In genomic region chr3:59606638-59607262, GRCh38 we compare ENCODE assay signal across 24 cellular contexts.
DNase-seq lines count a peak whose midpoint lies in the region; ATAC-seq, FAIRE-seq and TF ChIP-seq lines count a peak whose summit lies in the region.
"Had no signal": no experiment of that assay in that cellular context is flagged by ENCODE, and none has a peak within 500 bp of the region (broad histone marks: within the 10 kb centered on the region; RNA-seq: fewer than 3 reads in every experiment).

No MANE protein-coding gene starts in this region.

- TF ChIP-seq CTCF in SK-N-SH (IDR thresholded peaks at IDR 0.05), result no peak
- TF ChIP-seq CTCF in kidney (IDR thresholded peaks at IDR 0.05; ENCODE audit: borderline replicate concordance, extremely low read depth, insufficient read depth), result no peak

- no peak overlapping the region for H2AFZ ChIP-seq in SK-N-SH (ENCODE audit: low read depth)

- DNase-seq in SK-N-SH, result peak; percentile 17
- DNase-seq in fibroblast of peridontal ligament (ENCODE audit: extremely low read depth), result peak; percentile 11
- no peak for DNase-seq in left lobe of liver (ENCODE audit: low spot score)
- no peak for DNase-seq in kidney
- no peak for DNase-seq in NCI-H1930 (lab: John Stamatoyannopoulos, UW)
- DNase-seq: activated CD4-positive, alpha-beta T cell treated with anti-CD3 and anti-CD28 coated beads, Interleukin-2, amount 50 U/mL, for 48 hours; activated naive CD4-positive, alpha-beta T cell treated with Interleukin-2 at 50 U/mL for 16 hours; brain microvascular endothelial cell; DND-41; H7; islet precursor cell; MM.1S; NCI-H2081 treated with DMSO at 0.1 percent for 48 hours; NCI-H446; Peyer's patch; SJCRH30; stimulated activated naive CD8-positive, alpha-beta T cell treated with anti-CD3 and anti-CD28 coated beads, Interleukin-15, Interleukin-2, amounts not matched to agents 100 U/mL and 50 U/mL, for 24 hours; T-helper 1 cell had no signal

- no peak for TF ChIP-seq RAD21 in SK-N-SH (IDR thresholded peaks at IDR 0.05; ENCODE audit: low read length)

- CTCF ChIA-PET in SK-N-SH (lab: Yijun Ruan, JAX), result interaction anchor here (1.7 to 2.0 kb wide), 2 partner anchors 32 to 203 kb away, joined by 7 to 10 read pairs; no protein-coding TSS in a partner anchor

- intact Hi-C loops in kidney (cut with DNase I), result no loop called here

- H3K4me1 ChIP-seq in SK-N-SH (ENCODE audit: control insufficient read depth in 1 of 2, insufficient read depth in 2 of 2, low read depth in 1 of 2, low read length in 1 of 2) (peaks cover 0 to 23% of the 10 kb centered on the region in 2 experiments; a peak in 2 of 4 replicates), kidney (ENCODE audit: control insufficient read depth in 1 of 2, insufficient read depth in 1 of 2, low read depth in 1 of 2, low read length in 2 of 2) (peaks cover 5 to 6% of the 10 kb centered on the region in 2 donors)
- H3K4me1 ChIP-seq: Peyer's patch, SJCRH30 had no signal

- POLR2A ChIA-PET in SK-N-SH (lab: Yijun Ruan, JAX), result interaction anchor here (0.9 kb wide), 1 partner anchor 20 kb away, joined by 3 read pairs; no protein-coding TSS in a partner anchor

- no peak overlapping the region for H3K4me2 ChIP-seq in SK-N-SH

- no peak for FAIRE-seq in kidney (lab: Jason Lieb, UNC)

- ATAC-seq in SK-N-SH treated with all-trans-retinoic acid at 6 μM for 48 hours (no peak), left lobe of liver (peak; percentile 23), HG03108 (IDR thresholded peaks at IDR 0.05; ENCODE audit: unreplicated experiment) (no peak), HG03457 (IDR thresholded peaks at IDR 0.05; ENCODE audit: unreplicated experiment) (no peak)
- ATAC-seq: stimulated activated naive CD8-positive, alpha-beta T cell treated with anti-CD3 and anti-CD28 coated beads, Interleukin-15, Interleukin-2, amounts not matched to agents 100 U/mL and 50 U/mL, for 24 hours had no signal

- no peaks in the 10 kb centered on the region for H3K27me3 ChIP-seq in SK-N-SH (ENCODE audit: insufficient read depth)
- H3K27me3 ChIP-seq: brain microvascular endothelial cell, neutrophil, Peyer's patch, SJCRH30 had no signal

- H3K36me3 ChIP-seq in SK-N-SH (replicated peaks in 1 of 2; ENCODE audit: control insufficient read depth in 1 of 2, insufficient read depth in 2 of 2, low read length in 1 of 2) (no peaks in the 10 kb centered on the region), kidney (ENCODE audit: control insufficient read depth in 1 of 2, insufficient read depth in 2 of 2, low read length in 2 of 2) (no peaks in the 10 kb centered on the region)
- H3K36me3 ChIP-seq: brain microvascular endothelial cell, neutrophil, Peyer's patch, SJCRH30, thoracic aorta had no signal

- no peaks in the 10 kb centered on the region for H3F3A ChIP-seq in SK-N-SH (replicated peaks; ENCODE audit: insufficient read depth)

- H3K79me2 ChIP-seq in SK-N-SH (ENCODE audit: insufficient read depth), result no peaks in the 10 kb centered on the region

- 20% methylated on average over 3 of the region's 4 CpGs for WGBS in SK-N-SH (ENCODE audit: low lambda C conversion rate)

- H3K4me3 ChIP-seq in SK-N-SH (ENCODE audit: low read depth in 2 of 2, low read length in 1 of 2) (no peak overlapping the region), kidney (ENCODE audit: low read length in 2 of 2) (no peak overlapping the region)
- H3K4me3 ChIP-seq: Peyer's patch, SJCRH30, skin epidermis, thoracic aorta had no signal

- H3K9me2 ChIP-seq in SK-N-SH, result no peaks in the 10 kb centered on the region

- H3K27ac ChIP-seq in SK-N-SH (ENCODE audit: low read depth in 2 of 2, low read length in 1 of 2), result peak overlapping the region in 1 of 2 experiments; percentile 68; a peak in 2 of 4 replicates
- H3K27ac ChIP-seq in kidney (ENCODE audit: low read depth in 2 of 2, low read length in 2 of 2), result peak overlapping the region in 1 of 2 donors; percentile 45
- H3K27ac ChIP-seq: brain microvascular endothelial cell, neutrophil, Peyer's patch, SJCRH30, skin epidermis, thoracic aorta had no signal

- TF ChIP-seq EP300 in SK-N-SH (IDR thresholded peaks at IDR 0.05; ENCODE audit: borderline replicate concordance in 1 of 2, low read depth in 1 of 2, low read length in 1 of 2), result peak in 1 of 2 experiments; percentile 71; a peak in 1 of 4 replicates

- no peak overlapping the region for H3K9ac ChIP-seq in SK-N-SH
- H3K9ac ChIP-seq in kidney (ENCODE audit: low read length in 2 of 2), result no peak overlapping the region

- no peaks in the 10 kb centered on the region for H4K20me1 ChIP-seq in SK-N-SH (ENCODE audit: insufficient read depth)

- H3K9me3 ChIP-seq in SK-N-SH (no peaks in the 10 kb centered on the region), kidney (ENCODE audit: control insufficient read depth in 1 of 2, low read length in 2 of 2) (no peaks in the 10 kb centered on the region)
- H3K9me3 ChIP-seq: neutrophil, Peyer's patch, SJCRH30, thoracic aorta had no signal

TF ChIP-seq in SK-N-SH, 30 proteins besides CTCF, POLR2A, EP300 and RAD21:
- TF ChIP-seq TAF1 (IDR thresholded peaks at IDR 0.05; ENCODE audit: borderline replicate concordance, low read depth, low read length) (no peak), PBX3 (IDR thresholded peaks at IDR 0.05) (no peak), RCOR1 (IDR thresholded peaks at IDR 0.05; ENCODE audit: low read length) (0 out of 2 replicates have a peak, but pooled peaks have one; percentile 40), TCF12 (IDR thresholded peaks at IDR 0.05) (no peak), MAX (IDR thresholded peaks at IDR 0.05; ENCODE audit: low read depth) (no peak), EZH2phosphoT487 (IDR thresholded peaks at IDR 0.05; ENCODE audit: borderline replicate concordance, low read depth) (no peak)

TF ChIP-seq in SK-N-SH treated with all-trans-retinoic acid at 6 μM for 48 hours, 23 proteins besides CTCF, POLR2A, EP300 and RAD21:
- TF ChIP-seq ZFP30 (CRISPR knock-in tag; IDR thresholded peaks at IDR 0.05) (no peak), TSHZ2 (CRISPR knock-in tag; IDR thresholded peaks at IDR 0.05) (no peak)
TF ChIP-seq in SK-N-SH treated with all-trans-retinoic acid at 6 μM for 48 hours: peak in this region for 0.

Comparison
In these comparisons a context has a peak if more than half of its experiments do, and no peak if none do; other contexts are left out.
1. DNase-seq: peak in SK-N-SH (single experiment) and fibroblast of peridontal ligament (single experiment); none in left lobe of liver (single experiment), kidney (single experiment) and NCI-H1930 (0 of 2).